In genomic region chr2:172012688-172013358, GRCh38 we compare ENCODE assay signal across 13 cellular contexts. TPM values are rescaled to one million over a fixed set of nuclear protein-coding genes. Genes with fewer than 3 reads are reported as not detected.
A peak's percentile ranks its signal among the peaks of the same experiment; 100 is the strongest.
DNase-seq lines count a peak whose midpoint lies in the region; ATAC-seq, FAIRE-seq and TF ChIP-seq lines count a peak whose summit lies in the region.
"Had no signal": no experiment of that assay in that cellular context is flagged by ENCODE, and none has a peak within 500 bp of the region (broad histone marks: within the 10 kb centered on the region; RNA-seq: fewer than 3 reads in every experiment).

No MANE protein-coding gene starts in this region.

- H3K36me3 ChIP-seq in K562 (ENCODE audit: control insufficient read depth, insufficient read depth, low read length) (no peaks in the 10 kb centered on the region), osteoblast (ENCODE audit: insufficient read depth, low read length) (no peaks in the 10 kb centered on the region)
- H3K36me3 ChIP-seq: right atrium auricular region had no signal

- ATAC-seq in K562 = peak; percentile 27

- peak; percentile 89 for FAIRE-seq in G401.6 (lab: Jason Lieb, UNC)
- no peak for FAIRE-seq in K562 (lab: Jason Lieb, UNC)

- H4K20me1 ChIP-seq in K562 (replicated peaks; ENCODE audit: control insufficient read depth, insufficient read depth, low read length) = no peaks in the 10 kb centered on the region
- H4K20me1 ChIP-seq in osteoblast (ENCODE audit: insufficient read depth, low read length) = no peaks in the 10 kb centered on the region

- peak; percentile 62 for DNase-seq in NCI-H1092 treated with DMSO at 0.1 percent for 48 hours (lab: John Stamatoyannopoulos, UW)
- DNase-seq in K562 (ENCODE audit: extremely low read depth in 1 of 4, low spot score in 3 of 4) = no peak
- DNase-seq in osteoblast (ENCODE audit: insufficient read length, low spot score, missing footprints) = peak; percentile 26
- no peak for DNase-seq in kidney glomerular epithelial cell (lab: John Stamatoyannopoulos, UW)
- no peak for DNase-seq in activated CD4-positive, alpha-beta T cell treated with anti-CD3 and anti-CD28 coated beads, Interleukin-2, amount 50 U/mL, for 48 hours
- no peak for DNase-seq in effector CD8-positive, alpha-beta T cell (lab: John Stamatoyannopoulos, UW)
- no peak for DNase-seq in occipital lobe (lab: John Stamatoyannopoulos, UW)
- DNase-seq: activated CD4-positive, alpha-beta T cell treated with anti-CD3 and anti-CD28 coated beads, Interleukin-2, amount 10 ng/mL, durations not matched to agents 24 days and 14 days; activated effector memory CD4-positive, alpha-beta T cell treated with Interleukin-2 at 50 U/mL for 16 hours; NCI-H1417 treated with DMSO at 0.1 percent for 48 hours had no signal

- H3K79me2 ChIP-seq in K562 (ENCODE audit: control insufficient read depth, insufficient read depth, low read length) (no peaks in the 10 kb centered on the region), osteoblast (ENCODE audit: insufficient read depth, low read length) (peaks cover 2% of the 10 kb centered on the region)

- no peak for TF ChIP-seq CTCF in K562 (IDR thresholded peaks at IDR 0.05 in 2 of 3, conservative IDR thresholded peaks at IDR 0.05 in 1 of 3; ENCODE audit: insufficient read depth in 2 of 3, low read depth in 1 of 3, low read length in 3 of 3)
- no peak for TF ChIP-seq CTCF in osteoblast (IDR thresholded peaks at IDR 0.05; ENCODE audit: extremely low read depth, low read depth, low read length)

- H3K9me1 ChIP-seq in K562 (ENCODE audit: control insufficient read depth, insufficient read depth, low read length) = no peaks in the 10 kb centered on the region

- CTCF ChIA-PET in K562 (lab: Yijun Ruan, JAX; ENCODE audit: low intra/inter-chr PET ratio) = no interaction called here

- no peak overlapping the region for H3K4me3 ChIP-seq in K562
- no peak overlapping the region for H3K4me3 ChIP-seq in osteoblast (ENCODE audit: insufficient read depth, low read length)
- H3K4me3 ChIP-seq: right atrium auricular region had no signal

- H3K9me3 ChIP-seq in K562 (replicated peaks; ENCODE audit: control insufficient read depth, insufficient read depth, low read depth, low read length) (no peaks in the 10 kb centered on the region), osteoblast (ENCODE audit: low read depth, low read length) (no peaks in the 10 kb centered on the region)
- H3K9me3 ChIP-seq: right atrium auricular region had no signal

- intact Hi-C loops in K562 (cut with micrococcal nuclease) = no loop called here

- TF ChIP-seq EP300 in K562 (IDR thresholded peaks at IDR 0.05; ENCODE audit: low read length) = no peak

- TF ChIP-seq RAD21 in K562 (CRISPR knock-in tag; conservative IDR thresholded peaks at IDR 0.05 in 1 of 2, IDR thresholded peaks at IDR 0.05 in 1 of 2) = no peak

- no peak for TF ChIP-seq POLR2A in K562 (conservative IDR thresholded peaks at IDR 0.05)

- BruUV-seq in K562 (replicated peaks; lab: Mats Ljungman, UMichigan) = no TSS peak

- peak overlapping the region in 1 of 2 experiments; percentile 85; a peak in 2 of 4 replicates for H3K9ac ChIP-seq in K562 (ENCODE audit: insufficient read depth in 1 of 2, low read depth in 2 of 2, low read length in 2 of 2)

- H3K27ac ChIP-seq in K562 (ENCODE audit: extremely low read depth, low read depth, low read length) (no peak overlapping the region), osteoblast (ENCODE audit: low read depth, low read length) (no peak overlapping the region)
- H3K27ac ChIP-seq: epithelial cell of prostate, right atrium auricular region had no signal

- WGBS in K562 (ENCODE audit: insufficient coverage, low coverage, missing lambda C conversion rate) = 70% methylated on average over 9 of the region's 9 CpGs

- H3K4me1 ChIP-seq in K562 (replicated peaks in 1 of 2; ENCODE audit: control insufficient read depth in 2 of 2, insufficient read depth in 2 of 2, low read length in 2 of 2) (peaks cover 0 to 7% of the 10 kb centered on the region in 2 experiments; a peak in 2 of 5 replicates), osteoblast (ENCODE audit: insufficient read depth, low read length) (peaks cover 3% of the 10 kb centered on the region)
- H3K4me1 ChIP-seq: right atrium auricular region had no signal

- H2AFZ ChIP-seq in K562 (ENCODE audit: low read depth, low read length) (no peak overlapping the region), osteoblast (ENCODE audit: low read length) (peak overlapping the region; percentile 83)

- POLR2A ChIA-PET in K562 (lab: Yijun Ruan, JAX) = interaction anchor here (0.6 to 1.5 kb wide), 6 partner anchors 8 to 73 kb away, joined by 3 to 5 read pairs (median 4); partner anchors contain the start of gene DLX1

- H3K27me3 ChIP-seq in K562 (ENCODE audit: control insufficient read depth in 2 of 2, insufficient read depth in 2 of 2, low read length in 2 of 2) (no peaks in the 10 kb centered on the region), osteoblast (ENCODE audit: insufficient read depth, low read length) (no peaks in the 10 kb centered on the region)
- H3K27me3 ChIP-seq: right atrium auricular region had no signal

- in situ Hi-C loops in K562 (cut with MboI) = no loop called here

- H3K4me2 ChIP-seq in K562 (ENCODE audit: insufficient read depth, low read length) = no peak overlapping the region
- H3K4me2 ChIP-seq in osteoblast (ENCODE audit: insufficient read depth, low read length) = no peak overlapping the region

TF ChIP-seq in K562, 482 proteins besides CTCF, POLR2A, EP300 and RAD21:
- no peak for TF ChIP-seq PATZ1 (CRISPR knock-in tag; IDR thresholded peaks at IDR 0.05; ENCODE audit: borderline replicate concordance)
- TF ChIP-seq KLF1 (tag; IDR thresholded peaks at IDR 0.05) = no peak
- no peak for TF ChIP-seq ZNF197 (CRISPR knock-in tag; IDR thresholded peaks at IDR 0.05; ENCODE audit: low read depth)
- TF ChIP-seq HMGXB4 (CRISPR knock-in tag; IDR thresholded peaks at IDR 0.05) = no peak
- no peak for TF ChIP-seq POLR3G (IDR thresholded peaks at IDR 0.05; ENCODE audit: extremely low read depth, insufficient read length, insufficient replicate concordance)

RNA-seq across cellular contexts. Expression of gene METAP1D, which starts 13.1 kb away (rescaled TPM):
- total RNA-seq in K562 (2011; cell fraction: chromatin; rRNA removed; ENCODE audit: low replicate concordance) = 22.7 and 40.0 TPM in 2 replicates
- 11.0 and 14.9 TPM in 2 replicates for total RNA-seq in K562 (2011; cell fraction: nucleolus; rRNA removed)
- total RNA-seq in K562 (2011; cell fraction: nucleoplasm; rRNA removed) = 23.9 and 25.0 TPM in 2 replicates
- total RNA-seq in K562 (2014; rRNA removed) (10.2 TPM in 2 replicates), K562 (2014; rRNA removed; fragmentation: Illumina TruSeq; extraction: Trizol) (17.0 and 17.2 TPM in 2 replicates), K562 (2015; rRNA removed; fragmentation: Illumina TruSeq; extraction: Trizol) (15.6 and 17.8 TPM in 2 replicates), K562 (2021) (9.9 and 10.8 TPM in 2 replicates), osteoblast (11.2 and 12.7 TPM in 2 replicates), occipital lobe (9.5 TPM)
- polyA plus RNA-seq in K562 (2011; rRNA removed) (20.0 and 22.5 TPM in 2 replicates), K562 (2014; fragmentation: Illumina TruSeq; extraction: Trizol) (16.7 and 23.4 TPM in 2 replicates), K562 (2014; fragmentation: Nextera tagmentation; extraction: Ambion mirVana) (10 to 100 TPM in 1 of 2 experiments, 1 to 10 TPM in 1; 8.0 to 10.4 TPM), K562 (2014; rRNA removed) (15.7 and 17.8 TPM in 2 replicates)
- 5.7 and 10.8 TPM in 2 replicates for polyA plus RNA-seq in K562 (2011; cell fraction: cytosol; rRNA removed)
- 34.4 and 43.2 TPM in 2 replicates for polyA plus RNA-seq in K562 (2011; cell fraction: nucleus; rRNA removed)
- polyA plus RNA-seq in K562 (2012) = 11.6 and 21.5 TPM in 2 replicates
- polyA minus RNA-seq in K562 (2011; rRNA and poly(A)+ RNA removed) = 19.2 and 22.6 TPM in 2 replicates
- 5.2 and 6.3 TPM in 2 replicates for polyA minus RNA-seq in K562 (2011; cell fraction: cytosol; rRNA and poly(A)+ RNA removed)
- 25.7 and 37.0 TPM in 2 replicates for polyA minus RNA-seq in K562 (2011; cell fraction: nucleus; rRNA and poly(A)+ RNA removed)

Comparison
In these comparisons a context has a peak if more than half of its experiments do, and no peak if none do; other contexts are left out.
1. DNase-seq: peak in NCI-H1092 treated with DMSO at 0.1 percent for 48 hours (single experiment) and osteoblast (single experiment); none in K562 (0 of 4), kidney glomerular epithelial cell (single experiment), activated CD4-positive, alpha-beta T cell treated with anti-CD3 and anti-CD28 coated beads, Interleukin-2, amount 50 U/mL, for 48 hours (0 of 2), effector CD8-positive, alpha-beta T cell (single experiment) and occipital lobe (single experiment).